In genomic region chr10:12710594-12711343, GRCh38 we compare ENCODE assay signal across 8 cellular contexts.
DNase-seq lines count a peak whose midpoint lies in the region; ATAC-seq and TF ChIP-seq lines count a peak whose summit lies in the region.

No MANE protein-coding gene starts in this region.

- H3K36me3 ChIP-seq in Caco-2 (ENCODE audit: control insufficient read depth, insufficient read depth, low read length), result no peaks in the 10 kb centered on the region
- H3K36me3 ChIP-seq in GM23248 (ENCODE audit: low read depth), result no peaks in the 10 kb centered on the region

- peak overlapping the region; percentile 62 for H3K9ac ChIP-seq in GM23248

- peak overlapping the region; percentile 91 for H3K27ac Mint-ChIP-seq in Caco-2 (ENCODE audit: unreplicated experiment)
- H3K27ac Mint-ChIP-seq in T-helper 2 cell treated with Interferon-gamma antibody and Interleukin-4, amounts not matched to agents 5 μg/mL and 100 μg/mL, for 36 hours, result peak overlapping the region; percentile 74

- no peaks in the 10 kb centered on the region for H3K9me3 ChIP-seq in Caco-2
- H3K9me3 ChIP-seq in GM23248 (ENCODE audit: low read depth), result no peaks in the 10 kb centered on the region
- H3K9me3 ChIP-seq in right cardiac atrium (ENCODE audit: control insufficient read depth, low read length), result no peaks in the 10 kb centered on the region

- H3K36me3 Mint-ChIP-seq in Caco-2 (ENCODE audit: insufficient read depth, unreplicated experiment), result no peaks in the 10 kb centered on the region
- H3K36me3 Mint-ChIP-seq in T-helper 2 cell treated with Interferon-gamma antibody and Interleukin-4, amounts not matched to agents 5 μg/mL and 100 μg/mL, for 36 hours (ENCODE audit: low read depth), result no peaks in the 10 kb centered on the region

- BruUV-seq in Caco-2 (replicated peaks; lab: Mats Ljungman, UMichigan), result no TSS peak

- intact Hi-C loops in Caco-2 (cut with micrococcal nuclease; ENCODE audit: unreplicated experiment) (loop anchor here (1.0 to 5.0 kb wide), 4 partner anchors 54 to 498 kb away; no protein-coding TSS in a partner anchor), right cardiac atrium (cut with DNase I) (loop anchor here in 3 of 4 donors (2.0 to 10.0 kb wide), 6 partner anchors 192 to 448 kb away; no protein-coding TSS in a partner anchor), sciatic nerve (cut with DNase I) (no loop called here)

- H3K4me2 ChIP-seq in GM23248 (ENCODE audit: unreplicated experiment), result peak overlapping the region; percentile 64

- in situ Hi-C loops in GM23248 (cut with MboI), result loop anchor here (10.0 kb wide), 1 partner anchor 446 kb away; no protein-coding TSS in a partner anchor

- peaks cover 43% of the 10 kb centered on the region for H3F3A ChIP-seq in GM23248 (ENCODE audit: insufficient read depth)

- peaks cover 34% of the 10 kb centered on the region for H3K4me1 Mint-ChIP-seq in Caco-2 (ENCODE audit: low read depth, unreplicated experiment)
- H3K4me1 Mint-ChIP-seq in T-helper 2 cell treated with Interferon-gamma antibody and Interleukin-4, amounts not matched to agents 5 μg/mL and 100 μg/mL, for 36 hours (ENCODE audit: low read depth), result peaks cover 41% of the 10 kb centered on the region

- peaks cover 26% of the 10 kb centered on the region for H3K4me1 ChIP-seq in Caco-2
- H3K4me1 ChIP-seq in GM23248 (ENCODE audit: insufficient read depth), result peaks cover 52% of the 10 kb centered on the region
- peaks cover 7% of the 10 kb centered on the region for H3K4me1 ChIP-seq in right cardiac atrium (ENCODE audit: control insufficient read depth, insufficient read depth, low read length)

- DNase-seq in Caco-2 (peak; percentile 74 to 90), GM23248 (peak; percentile 88), NCI-H146 (lab: John Stamatoyannopoulos, UW) (peak; percentile 87), amygdala (lab: John Stamatoyannopoulos, UW) (peak in 48 of 56 donors; percentile 3 to 81 (median 34)), right cardiac atrium (peak; percentile 71 to 89 (median 85)), sciatic nerve (ENCODE audit: low spot score) (peak; percentile 84), HPDE6-E6E7 (ENCODE audit: extremely low spot score) (no peak)
- DNase-seq in T-helper 2 cell treated with Interferon-gamma antibody and Interleukin-4, amounts not matched to agents 5 μg/mL and 100 μg/mL, for 36 hours (ENCODE audit: low spot score), result peak; percentile 78

- ATAC-seq in right cardiac atrium (peak; percentile 68 to 73), sciatic nerve (peak; percentile 78)

- no peaks in the 10 kb centered on the region for H3K79me2 ChIP-seq in GM23248 (ENCODE audit: insufficient read depth)

- no peaks in the 10 kb centered on the region for H3K27me3 ChIP-seq in Caco-2 (replicated peaks; ENCODE audit: control insufficient read depth, insufficient read depth, low read length)
- no peaks in the 10 kb centered on the region for H3K27me3 ChIP-seq in GM23248 (replicated peaks; ENCODE audit: insufficient read depth)
- H3K27me3 ChIP-seq in right cardiac atrium (ENCODE audit: control insufficient read depth, insufficient read depth), result no peaks in the 10 kb centered on the region

- no peaks in the 10 kb centered on the region for H3K9me3 Mint-ChIP-seq in Caco-2 (ENCODE audit: unreplicated experiment)
- no peaks in the 10 kb centered on the region for H3K9me3 Mint-ChIP-seq in T-helper 2 cell treated with Interferon-gamma antibody and Interleukin-4, amounts not matched to agents 5 μg/mL and 100 μg/mL, for 36 hours

- H3K4me3 ChIP-seq in Caco-2 (ENCODE audit: low read depth, low read length), result no peak overlapping the region
- H3K4me3 ChIP-seq in GM23248, result no peak overlapping the region
- no peak overlapping the region for H3K4me3 ChIP-seq in right cardiac atrium (ENCODE audit: low read length)

- H3K27me3 Mint-ChIP-seq in Caco-2 (ENCODE audit: insufficient read depth, unreplicated experiment), result no peaks in the 10 kb centered on the region
- no peaks in the 10 kb centered on the region for H3K27me3 Mint-ChIP-seq in T-helper 2 cell treated with Interferon-gamma antibody and Interleukin-4, amounts not matched to agents 5 μg/mL and 100 μg/mL, for 36 hours (ENCODE audit: low read depth)

- H3K4me3 Mint-ChIP-seq in Caco-2 (ENCODE audit: unreplicated experiment), result peak overlapping the region; percentile 17
- no peak overlapping the region for H3K4me3 Mint-ChIP-seq in T-helper 2 cell treated with Interferon-gamma antibody and Interleukin-4, amounts not matched to agents 5 μg/mL and 100 μg/mL, for 36 hours

- POLR2A ChIA-PET in Caco-2 (lab: Charles Lee), result no interaction called here

- no peaks in the 10 kb centered on the region for H3K9me2 ChIP-seq in GM23248 (ENCODE audit: insufficient read depth)

- H3K27ac ChIP-seq in GM23248 (peak overlapping the region; percentile 65), right cardiac atrium (ENCODE audit: low read length) (no peak overlapping the region)

- CTCF ChIA-PET in Caco-2 (lab: Charles Lee), result interaction anchor here (0.5 to 1.3 kb wide), 7 partner anchors 11 to 446 kb away, joined by 3 to 6 read pairs (median 3); no protein-coding TSS in a partner anchor

- WGBS in GM23248 (ENCODE audit: low coverage in 1 of 2, low lambda C conversion rate in 2 of 2, missing lambda C conversion rate in 2 of 2), 2 experiments, result 42 to 44% methylated on average over 9 of the region's 9 CpGs
- WGBS in right cardiac atrium, result 39% methylated on average over 9 of the region's 9 CpGs

- H2AFZ ChIP-seq in GM23248, result peak overlapping the region; percentile 71

- no peaks in the 10 kb centered on the region for H4K20me1 ChIP-seq in GM23248 (ENCODE audit: insufficient read depth)

- peak; percentile 96 to 99 for TF ChIP-seq CTCF in Caco-2 (IDR thresholded peaks at IDR 0.05; ENCODE audit: insufficient read depth in 1 of 2, low read depth in 1 of 2, low read length in 1 of 2, severe bottlenecking in 1 of 2, unreplicated experiment in 1 of 2)
